In genomic region chr7:108289852-108290251, GRCh38 we compare ENCODE assay signal across 27 cellular contexts.
"Had no signal": no experiment of that assay in that cellular context is flagged by ENCODE, and none has a peak within 500 bp of the region (broad histone marks: within the 10 kb centered on the region; RNA-seq: fewer than 3 reads in every experiment).

No MANE protein-coding gene starts in this region.

- ATAC-seq: activated naive CD4-positive, alpha-beta T cell treated with anti-CD3 and anti-CD28 coated beads, Interleukin-2, amount 50 U/mL, for 72 hours; activated T-cell treated with anti-CD3 and anti-CD28 coated beads, Interleukin-2, amount 50 U/mL, for 72 hours; foreskin keratinocyte; heart left ventricle; left lung; lower lobe of right lung; natural killer cell; sciatic nerve; stimulated activated effector memory CD8-positive, alpha-beta T cell treated with anti-CD3 and anti-CD28 coated beads, Interleukin-12 subunit alpha, Interleukin-12 subunit beta, amount 100 ng/mL, for 72 hours; stimulated activated naive CD8-positive, alpha-beta T cell treated with anti-CD3 and anti-CD28 coated beads, Interleukin-15, amount 100 ng/mL, for 72 hours had no signal

- H3K4me1 ChIP-seq: breast epithelium, esophagus muscularis mucosa, left lung, lower lobe of right lung, prostate gland, upper lobe of left lung, vagina had no signal

- H3K9me3 ChIP-seq: breast epithelium, esophagus muscularis mucosa, heart left ventricle, left lung, lower lobe of right lung, neutrophil, ovary, prostate gland, upper lobe of left lung, vagina had no signal

- H3K27me3 ChIP-seq: breast epithelium, esophagus muscularis mucosa, foreskin keratinocyte, left lung, neutrophil, ovary, upper lobe of left lung, vagina had no signal

- H3K4me3 ChIP-seq: breast epithelium, esophagus muscularis mucosa, heart left ventricle, left lung, lower lobe of right lung, ovary, prostate gland, skin epidermis, upper lobe of left lung, vagina had no signal

- H3K27ac ChIP-seq: breast epithelium, esophagus muscularis mucosa, foreskin keratinocyte, heart left ventricle, lower lobe of right lung, neutrophil, ovary, prostate gland, skin epidermis, upper lobe of left lung, vagina had no signal

- H3K36me3 ChIP-seq: breast epithelium, esophagus muscularis mucosa, heart left ventricle, left lung, lower lobe of right lung, neutrophil, ovary, prostate gland, upper lobe of left lung, vagina had no signal

- DNase-seq: activated CD4-positive, alpha-beta T cell treated with anti-CD3 and anti-CD28 coated beads for 4 hours; activated CD4-positive, alpha-beta T cell treated with anti-CD3 and anti-CD28 coated beads, Interleukin-2, amount 50 U/mL, for 4 hours; activated naive CD4-positive, alpha-beta T cell; activated T-cell treated with anti-CD3 and anti-CD28 coated beads for 4 hours; activated T-cell treated with anti-CD3 and anti-CD28 coated beads, Interleukin-2, amount 50 U/mL, for 72 hours; central memory CD4-positive, alpha-beta T cell; foreskin keratinocyte; heart left ventricle; left lung; lower lobe of right lung; mesenchymal stem cell; natural killer cell; ovary; retina; stimulated activated CD4-positive, alpha-beta T cell treated with anti-CD3 and anti-CD28 coated beads, Interleukin-4, amount 100 ng/mL, for 24 hours; stimulated activated naive CD8-positive, alpha-beta T cell treated with anti-CD3 and anti-CD28 coated beads, Interleukin-15, amount 100 ng/mL, for 72 hours; substantia nigra; upper lobe of left lung had no signal
